Comparison of ENCODE assay signal across 24 cellular contexts in genomic region chr5:133721365-133721764, GRCh38.
"Had no signal": no experiment of that assay in that cellular context is flagged by ENCODE, and none has a peak within 500 bp of the region (broad histone marks: within the 10 kb centered on the region; RNA-seq: fewer than 3 reads in every experiment).

No MANE protein-coding gene starts in this region.

- H3K4me3 ChIP-seq: stomach, suprapubic skin, testis, thoracic aorta, thyroid gland, tibial artery, tibial nerve, transverse colon, upper lobe of left lung, upper lobe of right lung, uterus, vagina had no signal

- H3K27ac ChIP-seq: stomach, suprapubic skin, testis, thoracic aorta, thyroid gland, tibial artery, tibial nerve, transverse colon, upper lobe of left lung, upper lobe of right lung, uterus, vagina had no signal

- H3K36me3 ChIP-seq: stomach, suprapubic skin, thoracic aorta, thyroid gland, tibial artery, tibial nerve, transverse colon, upper lobe of left lung, upper lobe of right lung, uterus, vagina had no signal

- H3K9me3 ChIP-seq: testis, thyroid gland, uterus, vagina had no signal

- DNase-seq: stimulated activated CD4-positive, alpha-beta T cell treated with anti-CD3 and anti-CD28 coated beads, Interleukin-2, amount 100 ng/mL, for 48 hours; stimulated activated CD4-positive, alpha-beta T cell treated with anti-CD3 and anti-CD28 coated beads, Interleukin-4, amount 100 ng/mL, for 1 hour; stimulated activated CD4-positive, alpha-beta T cell treated with anti-CD3 and anti-CD28 coated beads, Interleukin-4, amount 100 ng/mL, for 24 hours; stimulated activated CD4-positive, alpha-beta T cell treated with anti-CD3 and anti-CD28 coated beads, Interleukin-4, amount 100 ng/mL, for 4 hours; stimulated activated CD8-positive, alpha-beta memory T cell treated with anti-CD3 and anti-CD28 coated beads, Interleukin-4, amount 100 ng/mL, for 48 hours; stimulated activated naive B cell treated with anti-CD40 and anti-IgM and Interleukin-4, amounts not matched to agents 10 μg/mL and 1 μg/mL and 100 μg/mL, for 72 hours; stimulated activated naive CD4-positive, alpha-beta T cell; stimulated activated naive CD4-positive, alpha-beta T cell treated with Interleukin-2 at 50 U/mL for 16 hours; stimulated activated naive CD8-positive, alpha-beta T cell treated with anti-CD3 and anti-CD28 coated beads, Interleukin-15, amount 100 ng/mL, for 72 hours; stimulated activated naive CD8-positive, alpha-beta T cell treated with anti-CD3 and anti-CD28 coated beads, Interleukin-15, Interleukin-2, amounts not matched to agents 100 U/mL and 50 U/mL, for 24 hours; stomach; substantia nigra; testis; thyroid gland; tibial artery; transverse colon; trophoblast cell; upper lobe of left lung; upper lobe of right lung; uterus had no signal

- H3K4me1 ChIP-seq: stomach, suprapubic skin, testis, thyroid gland, tibial nerve, transverse colon, upper lobe of left lung, upper lobe of right lung, uterus, vagina had no signal
